8 cellular contexts compared by ENCODE assay signal in genomic region chr2:177147834-177148233, GRCh38.
DNase-seq lines count a peak whose midpoint lies in the region; ATAC-seq and TF ChIP-seq lines count a peak whose summit lies in the region.
"Had no signal": no experiment of that assay in that cellular context is flagged by ENCODE, and none has a peak within 500 bp of the region (broad histone marks: within the 10 kb centered on the region; RNA-seq: fewer than 3 reads in every experiment).

No MANE protein-coding gene starts in this region.

- H3K9me3 ChIP-seq in MM.1S (replicated peaks; ENCODE audit: insufficient read depth, low read length) = no peaks in the 10 kb centered on the region
- no peaks in the 10 kb centered on the region for H3K9me3 ChIP-seq in mammary epithelial cell (replicated peaks; ENCODE audit: insufficient read depth, low read length)
- no peaks in the 10 kb centered on the region for H3K9me3 ChIP-seq in neuronal stem cell (replicated peaks in 1 of 2; ENCODE audit: control insufficient read depth in 2 of 2, insufficient read depth in 1 of 2, low read depth in 1 of 2, low read length in 2 of 2)

- ATAC-seq in HG02981 (IDR thresholded peaks at IDR 0.05; ENCODE audit: unreplicated experiment) = no peak

- H3K4ac ChIP-seq in neuronal stem cell (ENCODE audit: low read length) = no peak overlapping the region

- H3K79me2 ChIP-seq in MM.1S (ENCODE audit: low read length) (no peaks in the 10 kb centered on the region), mammary epithelial cell (ENCODE audit: insufficient read depth, low read length) (no peaks in the 10 kb centered on the region)

- no peak overlapping the region for H2BK120ac ChIP-seq in neuronal stem cell (ENCODE audit: low read depth, low read length)

- H3K18ac ChIP-seq in neuronal stem cell (ENCODE audit: low read length) = no peak overlapping the region

- H4K20me1 ChIP-seq in MM.1S (ENCODE audit: insufficient read depth, low read length) = no peaks in the 10 kb centered on the region
- H4K20me1 ChIP-seq in mammary epithelial cell (ENCODE audit: insufficient read depth, low read length) = no peaks in the 10 kb centered on the region

- no peak overlapping the region for H2AFZ ChIP-seq in MM.1S (ENCODE audit: low read length)
- H2AFZ ChIP-seq in mammary epithelial cell (ENCODE audit: low read depth, low read length) = peak overlapping the region; percentile 49
- H2AFZ ChIP-seq in neuronal stem cell (ENCODE audit: low read length) = peak overlapping the region; percentile 16

- no peak overlapping the region for H4K91ac ChIP-seq in neuronal stem cell (ENCODE audit: low read depth, low read length, poor library complexity)

- no peaks in the 10 kb centered on the region for H3K36me3 ChIP-seq in MM.1S (replicated peaks; ENCODE audit: insufficient read depth, low read length)
- H3K36me3 ChIP-seq in mammary epithelial cell (ENCODE audit: insufficient read depth, low read length) = no peaks in the 10 kb centered on the region
- H3K36me3 ChIP-seq in neuronal stem cell (replicated peaks in 1 of 2; ENCODE audit: control insufficient read depth in 2 of 2, insufficient read depth in 2 of 2, low read length in 2 of 2) = no peaks in the 10 kb centered on the region

- H3K27ac ChIP-seq in MM.1S (ENCODE audit: low read length) = no peak overlapping the region
- H3K27ac ChIP-seq in mammary epithelial cell (ENCODE audit: insufficient read depth, low read depth, low read length) = no peak overlapping the region
- no peak overlapping the region for H3K27ac ChIP-seq in neuronal stem cell (replicated peaks; ENCODE audit: low read length)

- WGBS in mammary epithelial cell (ENCODE audit: low coverage, missing lambda C conversion rate) = 25% methylated on average over 11 of the region's 11 CpGs
- WGBS in neuronal stem cell (ENCODE audit: extremely low coverage in 2 of 2, insufficient read length in 2 of 2, insufficient replicate concordance in 1 of 2), 2 donors = no CpG with 5 or more reads among the region's 11 CpGs

- intact Hi-C loops in mammary epithelial cell (cut with micrococcal nuclease) = loop anchor here (1.0 to 10.0 kb wide), 8 partner anchors 96 to 1021 kb away; no protein-coding TSS in a partner anchor

- no peak overlapping the region for H2BK5ac ChIP-seq in neuronal stem cell (ENCODE audit: low read length)

- H3K27me3 ChIP-seq in MM.1S (replicated peaks; ENCODE audit: insufficient read depth, low read length) (0 out of 2 replicates have a peak, but pooled peaks cover 6% of the 10 kb centered on the region), mammary epithelial cell (ENCODE audit: insufficient read depth, low read length) (no peaks in the 10 kb centered on the region), neuronal stem cell (ENCODE audit: control insufficient read depth in 3 of 3, insufficient read depth in 3 of 3, low read depth in 1 of 3, low read length in 3 of 3) (peaks cover 0 to 53% (median 10%) of the 10 kb centered on the region in 3 experiments)

- no peak overlapping the region for H2BK12ac ChIP-seq in neuronal stem cell (ENCODE audit: low read length)

- no peak overlapping the region for H3K9ac ChIP-seq in MM.1S (ENCODE audit: low read length)
- H3K9ac ChIP-seq in mammary epithelial cell (ENCODE audit: insufficient read depth, low read length) = no peak overlapping the region
- no peak overlapping the region for H3K9ac ChIP-seq in neuronal stem cell (ENCODE audit: low read depth, low read length, poor library complexity)

- no peak overlapping the region for H3K4me3 ChIP-seq in MM.1S (ENCODE audit: low read length)
- peak overlapping the region in 2 of 3 experiments; percentile 22 to 48 for H3K4me3 ChIP-seq in mammary epithelial cell (replicated peaks in 1 of 3; ENCODE audit: insufficient read depth in 1 of 3, low read depth in 2 of 3, low read length in 3 of 3)
- no peak overlapping the region for H3K4me3 ChIP-seq in neuronal stem cell (ENCODE audit: low read length in 2 of 2)

- H3K79me1 ChIP-seq in neuronal stem cell (ENCODE audit: low read depth, low read length) = no peaks in the 10 kb centered on the region

- H3K4me1 ChIP-seq in MM.1S (ENCODE audit: low read length) = peaks cover 7% of the 10 kb centered on the region; the same call in 1 of the 2 replicates
- peaks cover 5% of the 10 kb centered on the region for H3K4me1 ChIP-seq in mammary epithelial cell (ENCODE audit: insufficient read depth, low read length)
- H3K4me1 ChIP-seq in neuronal stem cell (ENCODE audit: control insufficient read depth in 2 of 2, insufficient read depth in 1 of 2, low read depth in 1 of 2, low read length in 2 of 2) = peaks cover 2 to 4% of the 10 kb centered on the region in 2 donors

- no peak overlapping the region for H2BK15ac ChIP-seq in neuronal stem cell (ENCODE audit: low read length)

- BruUV-seq in mammary epithelial cell (replicated peaks; lab: Mats Ljungman, UMichigan) = no TSS peak

- no peak overlapping the region for H4K8ac ChIP-seq in neuronal stem cell (ENCODE audit: low read depth, low read length)

- H3F3A ChIP-seq in MM.1S (ENCODE audit: insufficient read depth, low read length) = no peaks in the 10 kb centered on the region

- peak; percentile 31 for DNase-seq in G401 (ENCODE audit: low spot score)
- no peak for DNase-seq in MM.1S
- no peak for DNase-seq in mammary epithelial cell
- DNase-seq in neuronal stem cell (ENCODE audit: low spot score) = no peak
- no peak for DNase-seq in cerebellum (ENCODE audit: low spot score)
- no peak for DNase-seq in NCI-H510A treated with DMSO at 0.1 percent for 48 hours (lab: John Stamatoyannopoulos, UW)
- DNase-seq: Right ventricle myocardium superior had no signal

- no peaks in the 10 kb centered on the region for H3K9me2 ChIP-seq in MM.1S (replicated peaks; ENCODE audit: insufficient read depth, low read length)

- H3K23ac ChIP-seq in neuronal stem cell (ENCODE audit: low read depth, low read length, poor library complexity) = no peak overlapping the region

- in situ Hi-C loops in G401 (cut with HindIII; ENCODE audit: low sequenced_read_pairs) = no loop called here
- in situ Hi-C loops in mammary epithelial cell (cut with MboI; ENCODE audit: low sequenced_read_pairs in 2 of 2) = loop anchor here in 1 of 2 donors (5.0 to 25.0 kb wide), 2 partner anchors 486 to 1021 kb away; partner anchors contain the start of gene HOXD8

- dilution Hi-C loops in mammary epithelial cell (cut with HindIII; ENCODE audit: low sequenced_read_pairs) = loop anchor here (25.0 kb wide), 1 partner anchor 1011 kb away; the partner anchor contains the start of gene HOXD8

- TF ChIP-seq CTCF in MM.1S (IDR thresholded peaks at IDR 0.05; ENCODE audit: low read length) = no peak
- no peak for TF ChIP-seq CTCF in mammary epithelial cell (conservative IDR thresholded peaks at IDR 0.05 in 1 of 2, IDR thresholded peaks at IDR 0.05 in 1 of 2; ENCODE audit: extremely low read depth in 1 of 2, insufficient read depth in 1 of 2, low read depth in 1 of 2, low read length in 2 of 2)

- CTCF ChIA-PET in mammary epithelial cell (lab: Charles Lee; ENCODE audit: low non-redundant PET) = no interaction called here

- peak overlapping the region; percentile 95; the same call in 1 of the 2 replicates for H3K4me2 ChIP-seq in MM.1S (ENCODE audit: low read depth, low read length)
- H3K4me2 ChIP-seq in mammary epithelial cell (ENCODE audit: insufficient read depth, low read depth, low read length) = peak overlapping the region; percentile 87
- H3K4me2 ChIP-seq in neuronal stem cell (ENCODE audit: insufficient read depth, low read length, poor library complexity, severe bottlenecking) = peak overlapping the region; percentile 46

- H2AK5ac ChIP-seq in neuronal stem cell (ENCODE audit: low read depth, low read length) = no peak overlapping the region

- H3K14ac ChIP-seq in neuronal stem cell (ENCODE audit: low read length) = no peak overlapping the region

Comparison
In these comparisons a context has a peak if more than half of its experiments do, and no peak if none do; other contexts are left out.
1. H3K4me3 ChIP-seq: peak in mammary epithelial cell (2 of 3); none in MM.1S (single experiment) and neuronal stem cell (0 of 2).
2. Peak in every context shown above with its lines, with median percentiles within 50 percentile points of each other: H3K4me2 ChIP-seq.